8 cellular contexts compared by ENCODE assay signal in the genomic region with DNA sequence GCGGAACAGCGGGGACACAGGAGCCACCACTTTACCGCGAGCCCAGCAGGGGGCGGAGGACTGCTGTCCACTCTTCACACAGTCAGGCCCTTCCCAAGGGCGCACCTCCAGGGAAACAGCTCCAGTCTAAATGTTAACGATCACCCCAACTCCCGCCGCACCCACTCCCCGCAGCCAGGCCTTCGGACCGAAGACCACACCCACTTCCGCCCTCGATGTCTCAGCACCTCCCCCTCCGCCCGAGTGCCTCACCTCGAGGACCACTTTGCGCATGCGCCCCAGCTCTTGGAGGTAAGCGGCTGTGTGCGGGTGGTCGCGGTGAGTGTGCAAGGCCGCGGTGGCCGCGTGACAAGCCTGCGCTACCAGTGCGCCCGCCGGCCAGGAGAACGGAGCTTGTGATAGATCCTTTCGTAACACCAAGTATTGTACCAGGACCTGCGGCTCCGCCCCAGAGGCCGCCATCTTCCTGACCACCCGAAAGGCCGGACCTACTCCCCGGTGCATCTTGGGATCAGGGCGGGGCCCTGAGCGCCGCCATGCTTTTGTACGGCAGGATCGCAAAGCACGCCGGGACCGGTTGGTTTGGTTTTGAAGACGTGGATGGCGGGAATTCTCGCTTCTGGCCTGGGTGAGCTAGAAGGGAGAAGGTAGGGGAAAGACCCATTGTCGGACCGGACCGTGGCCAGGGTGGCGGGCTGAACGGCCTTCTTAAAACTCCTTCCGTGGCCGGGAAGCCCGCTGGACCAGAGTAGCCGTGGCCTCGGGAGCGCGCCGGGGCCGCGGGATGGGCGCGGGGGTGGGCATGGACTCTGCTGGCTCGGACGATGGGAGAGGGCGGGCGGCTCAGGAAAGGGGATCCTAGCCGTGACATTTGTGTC. TPM values are rescaled to one million over a fixed set of nuclear protein-coding genes. Genes with fewer than 3 reads are reported as not detected.
DNase-seq lines count a peak whose midpoint lies in the region; TF ChIP-seq lines count a peak whose summit lies in the region.

TSS of gene CENPO (plus strand) at position 552 of the 878 bp plus-strand sequence. CDS start 495 bp downstream, outside the sequence.
TSS of gene PTRHD1 (minus strand) at position 518 of the 878 bp plus-strand sequence. CDS start at position 504, 14 bp downstream.

- TF ChIP-seq CTCF in GM20000 (IDR thresholded peaks at IDR 0.05; ENCODE audit: extremely low read depth, missing control alignments): peak; percentile 15

- DNase-seq in COR-L47 (lab: John Stamatoyannopoulos, UW) (peak; percentile 96), GM20000 (ENCODE audit: low spot score) (peak; percentile 95), HT-29 (ENCODE audit: low spot score) (peak; percentile 97), lung microvascular endothelial cell (ENCODE audit: low read depth in 2 of 2) (peak; percentile 97)
- DNase-seq in NK-92 treated with Interleukin-12 subunit alpha and Interleukin-12 subunit beta, amount 100 ng/mL, for 24 hours (lab: John Stamatoyannopoulos, UW): peak; percentile 92
- DNase-seq in activated CD8-positive, alpha-beta memory T cell treated with anti-CD3 and anti-CD28 coated beads for 24 hours: peak; percentile 99
- peak; percentile 88 for DNase-seq in effector CD8-positive, alpha-beta T cell (lab: John Stamatoyannopoulos, UW)
- DNase-seq in stimulated activated CD4-positive, alpha-beta T cell treated with anti-CD3 and anti-CD28 coated beads, TNF-alpha, amount 100 ng/mL, for 48 hours (ENCODE audit: low read depth in 3 of 3): peak; percentile 86 to 94 (median 91)

RNA-seq across cellular contexts. Expression of gene CENPO, which starts in this region (rescaled TPM):
- total RNA-seq in HT-29 (2014; rRNA removed; shearing (Covaris generic)): 24.2 and 30.8 TPM in 2 replicates
- total RNA-seq in lung microvascular endothelial cell: 6.2 and 9.6 TPM in 2 replicates

RNA-seq across cellular contexts. Expression of gene PTRHD1, which starts in this region (rescaled TPM):
- 57.9 and 58.1 TPM in 2 replicates for total RNA-seq in HT-29 (2014; rRNA removed; shearing (Covaris generic))
- 37.3 and 42.5 TPM in 2 replicates for total RNA-seq in lung microvascular endothelial cell

Comparison
In these comparisons a context has a peak if more than half of its experiments do, and no peak if none do; other contexts are left out.
1. Peak in every context shown above with its lines: DNase-seq.